Comparison of ENCODE assay signal across 7 cellular contexts in genomic region chr14:20609215-20610001, GRCh38. TPM values are rescaled to one million over a fixed set of nuclear protein-coding genes. Genes with fewer than 3 reads are reported as not detected.
DNase-seq lines count a peak whose midpoint lies in the region; TF ChIP-seq lines count a peak whose summit lies in the region.

No MANE protein-coding gene starts in this region.

- no peaks in the 10 kb centered on the region for H3K9me2 ChIP-seq in PC-9 (ENCODE audit: insufficient read depth)

- H3K27me3 Mint-ChIP-seq in activated T-helper 2 cell treated with anti-CD3 and anti-CD28 coated beads, Interferon-gamma antibody, Interleukin-2, Interleukin-4, amounts not matched to agents 10 μg/mL and 5 μg/mL and 100 μg/mL, durations not matched to agents 14 hours and 24 hours and 36 hours (ENCODE audit: low read depth) = no peaks in the 10 kb centered on the region
- peaks cover 5% of the 10 kb centered on the region for H3K27me3 Mint-ChIP-seq in nephron (ENCODE audit: low read depth)

- CTCF ChIA-PET in PC-9 (lab: Charles Lee) = interaction anchor here (0.6 to 1.1 kb wide), 2 partner anchors 11 to 81 kb away, joined by 3 to 5 read pairs; no protein-coding TSS in a partner anchor

- H3K36me3 ChIP-seq in PC-9 (ENCODE audit: low read depth) (no peaks in the 10 kb centered on the region), tibial artery (no peaks in the 10 kb centered on the region)

- H3K27ac Mint-ChIP-seq in activated T-helper 2 cell treated with anti-CD3 and anti-CD28 coated beads, Interferon-gamma antibody, Interleukin-2, Interleukin-4, amounts not matched to agents 10 μg/mL and 5 μg/mL and 100 μg/mL, durations not matched to agents 14 hours and 24 hours and 36 hours = no peak overlapping the region
- H3K27ac Mint-ChIP-seq in nephron = no peak overlapping the region

- peak overlapping the region; percentile 79 for H2AFZ ChIP-seq in PC-9

- in situ Hi-C loops in GM13976 (cut with MboI; ENCODE audit: low sequenced_read_pairs, unreplicated experiment) = loop anchor here (10.0 kb wide), 1 partner anchor 285 kb away; no protein-coding TSS in a partner anchor

- no TSS peak for BruUV-seq in PC-9 (replicated peaks; lab: Mats Ljungman, UMichigan)

- H3F3A ChIP-seq in PC-9 (ENCODE audit: insufficient read depth, low read depth) = peaks cover 29% of the 10 kb centered on the region

- H3K4me3 Mint-ChIP-seq in activated T-helper 2 cell treated with anti-CD3 and anti-CD28 coated beads, Interferon-gamma antibody, Interleukin-2, Interleukin-4, amounts not matched to agents 10 μg/mL and 5 μg/mL and 100 μg/mL, durations not matched to agents 14 hours and 24 hours and 36 hours (ENCODE audit: low read depth) = no peak overlapping the region
- H3K4me3 Mint-ChIP-seq in nephron = no peak overlapping the region

- H3K27me3 ChIP-seq in PC-9 (ENCODE audit: insufficient read depth, low read depth) (no peaks in the 10 kb centered on the region), tibial artery (no peaks in the 10 kb centered on the region)

- no peaks in the 10 kb centered on the region for H3K79me2 ChIP-seq in PC-9 (ENCODE audit: low read depth)

- peaks cover 4% of the 10 kb centered on the region for H3K4me1 Mint-ChIP-seq in activated T-helper 2 cell treated with anti-CD3 and anti-CD28 coated beads, Interferon-gamma antibody, Interleukin-2, Interleukin-4, amounts not matched to agents 10 μg/mL and 5 μg/mL and 100 μg/mL, durations not matched to agents 14 hours and 24 hours and 36 hours (ENCODE audit: low read depth)
- no peaks in the 10 kb centered on the region for H3K4me1 Mint-ChIP-seq in nephron

- H3K27ac ChIP-seq in PC-9 (no peak overlapping the region), tibial artery (peak overlapping the region; percentile 81 to 82)

- intact Hi-C loops in PC-9 (cut with micrococcal nuclease; ENCODE audit: unreplicated experiment) (loop anchor here (1.0 to 10.0 kb wide), 4 partner anchors 75 to 282 kb away; partner anchors contain the start of genes APEX1, OSGEP and TEP1), tibial artery (cut with DNase I; ENCODE audit: low total_unique reads) (loop anchor here (5.0 kb wide), 4 partner anchors 77 to 282 kb away; partner anchors contain the start of genes PARP2 and PIP4P1)
- intact Hi-C loops in activated T-helper 2 cell treated with anti-CD3 and anti-CD28 coated beads, Interferon-gamma antibody, Interleukin-2, Interleukin-4, amounts not matched to agents 10 μg/mL and 5 μg/mL and 100 μg/mL, durations not matched to agents 14 hours and 24 hours and 36 hours (cut with micrococcal nuclease) = loop anchor here (1.0 to 2.0 kb wide), 4 partner anchors 78 to 282 kb away; partner anchors contain the start of gene PNP

- H3K4me2 ChIP-seq in PC-9 = peak overlapping the region; percentile 80

- H3K4me3 ChIP-seq in PC-9 = peak overlapping the region; percentile 72
- peak overlapping the region; percentile 95 for H3K4me3 ChIP-seq in fibroblast of villous mesenchyme (ENCODE audit: low read depth, low read length)
- H3K4me3 ChIP-seq in tibial artery = peak overlapping the region; percentile 71 to 74

- no peaks in the 10 kb centered on the region for H3K36me3 Mint-ChIP-seq in activated T-helper 2 cell treated with anti-CD3 and anti-CD28 coated beads, Interferon-gamma antibody, Interleukin-2, Interleukin-4, amounts not matched to agents 10 μg/mL and 5 μg/mL and 100 μg/mL, durations not matched to agents 14 hours and 24 hours and 36 hours (ENCODE audit: low read depth)
- no peaks in the 10 kb centered on the region for H3K36me3 Mint-ChIP-seq in nephron (ENCODE audit: low read depth)

- peaks cover 15% of the 10 kb centered on the region for H3K4me1 ChIP-seq in PC-9 (replicated peaks; ENCODE audit: insufficient read depth)
- H3K4me1 ChIP-seq in tibial artery = peaks cover 0 to 17% (median 13%) of the 10 kb centered on the region in 4 donors

- H4K20me1 ChIP-seq in PC-9 (ENCODE audit: insufficient read depth) = no peaks in the 10 kb centered on the region

- H3K9me3 ChIP-seq in PC-9 (ENCODE audit: insufficient read depth, low read depth) (no peaks in the 10 kb centered on the region), tibial artery (no peaks in the 10 kb centered on the region)

- POLR2A ChIA-PET in PC-9 (lab: Charles Lee; ENCODE audit: unreplicated experiment) = interaction anchor here (0.6 to 0.7 kb wide), 2 partner anchors 72 to 188 kb away, joined by 3 to 6 read pairs; no protein-coding TSS in a partner anchor

- DNase-seq in GM13976 (ENCODE audit: low spot score) (peak; percentile 77), LHCN-M2 (ENCODE audit: low read depth) (peak; percentile 88), PC-9 (peak; percentile 63 to 71), fibroblast of villous mesenchyme (ENCODE audit: low read depth) (peak; percentile 90), tibial artery (peak; percentile 72 to 83)
- DNase-seq in activated T-helper 2 cell treated with anti-CD3 and anti-CD28 coated beads, Interferon-gamma antibody, Interleukin-2, Interleukin-4, amounts not matched to agents 10 μg/mL and 5 μg/mL and 100 μg/mL, durations not matched to agents 14 hours and 24 hours and 36 hours (ENCODE audit: low spot score) = peak; percentile 60

- no peaks in the 10 kb centered on the region for H3K9me3 Mint-ChIP-seq in activated T-helper 2 cell treated with anti-CD3 and anti-CD28 coated beads, Interferon-gamma antibody, Interleukin-2, Interleukin-4, amounts not matched to agents 10 μg/mL and 5 μg/mL and 100 μg/mL, durations not matched to agents 14 hours and 24 hours and 36 hours
- no peaks in the 10 kb centered on the region for H3K9me3 Mint-ChIP-seq in nephron

- TF ChIP-seq CTCF in GM13976 (IDR thresholded peaks at IDR 0.05; ENCODE audit: borderline replicate concordance, control extremely low read depth, extremely low read depth, insufficient read depth, missing control alignments) = peak; percentile 89
- peak; percentile 83 for TF ChIP-seq CTCF in PC-9 (conservative IDR thresholded peaks at IDR 0.05)
- TF ChIP-seq CTCF in fibroblast of villous mesenchyme (IDR thresholded peaks at IDR 0.05; ENCODE audit: insufficient read depth, low read depth, low read length) = peak; percentile 93
- TF ChIP-seq CTCF in nephron (IDR thresholded peaks at IDR 0.05; ENCODE audit: unreplicated experiment in 3 of 3) = peak; percentile 90 to 98 (median 95)
- TF ChIP-seq CTCF in tibial artery (IDR thresholded peaks at IDR 0.05) = peak; percentile 90 to 95

RNA-seq across cellular contexts. Expression of gene RNASE12, which starts 18.2 kb away (rescaled TPM):
- total RNA-seq in LHCN-M2 (2014; rRNA removed) (not detected in 2 replicates), PC-9 (2021) (not detected in 2 replicates), fibroblast of villous mesenchyme (not detected in 2 replicates)
- not detected for polyA plus RNA-seq in LHCN-M2 (2012)
- not detected in 2 replicates for total RNA-seq in activated T-helper 2 cell treated with anti-CD3 and anti-CD28 coated beads, Interferon-gamma antibody, Interleukin-2, Interleukin-4, amounts not matched to agents 10 μg/mL and 5 μg/mL and 100 μg/mL, durations not matched to agents 14 hours and 24 hours and 36 hours

RNA-seq across cellular contexts. Expression of gene RNASE11, which starts 21.6 kb away (rescaled TPM):
- not detected in 2 replicates for total RNA-seq in LHCN-M2 (2014; rRNA removed)
- polyA plus RNA-seq in LHCN-M2 (2012) = not detected
- total RNA-seq in PC-9 (2021) = not detected in 2 replicates
- not detected in 2 replicates for total RNA-seq in activated T-helper 2 cell treated with anti-CD3 and anti-CD28 coated beads, Interferon-gamma antibody, Interleukin-2, Interleukin-4, amounts not matched to agents 10 μg/mL and 5 μg/mL and 100 μg/mL, durations not matched to agents 14 hours and 24 hours and 36 hours
- total RNA-seq in fibroblast of villous mesenchyme = not detected in 2 replicates

RNA-seq across cellular contexts. Expression of gene OR6S1, which starts 32.1 kb away (rescaled TPM):
- total RNA-seq in LHCN-M2 (2014; rRNA removed) (not detected in 2 replicates), PC-9 (2021) (not detected in 2 replicates), fibroblast of villous mesenchyme (not detected in 2 replicates)
- not detected for polyA plus RNA-seq in LHCN-M2 (2012)
- not detected in 2 replicates for total RNA-seq in activated T-helper 2 cell treated with anti-CD3 and anti-CD28 coated beads, Interferon-gamma antibody, Interleukin-2, Interleukin-4, amounts not matched to agents 10 μg/mL and 5 μg/mL and 100 μg/mL, durations not matched to agents 14 hours and 24 hours and 36 hours

RNA-seq across cellular contexts. Expression of gene RNASE9, which starts 48.6 kb away (rescaled TPM):
- total RNA-seq in LHCN-M2 (2014; rRNA removed) (not detected in 2 replicates), PC-9 (2021) (not detected in 2 replicates), fibroblast of villous mesenchyme (not detected in 2 replicates)
- polyA plus RNA-seq in LHCN-M2 (2012) = not detected
- not detected in 2 replicates for total RNA-seq in activated T-helper 2 cell treated with anti-CD3 and anti-CD28 coated beads, Interferon-gamma antibody, Interleukin-2, Interleukin-4, amounts not matched to agents 10 μg/mL and 5 μg/mL and 100 μg/mL, durations not matched to agents 14 hours and 24 hours and 36 hours
